In the genomic region with DNA sequence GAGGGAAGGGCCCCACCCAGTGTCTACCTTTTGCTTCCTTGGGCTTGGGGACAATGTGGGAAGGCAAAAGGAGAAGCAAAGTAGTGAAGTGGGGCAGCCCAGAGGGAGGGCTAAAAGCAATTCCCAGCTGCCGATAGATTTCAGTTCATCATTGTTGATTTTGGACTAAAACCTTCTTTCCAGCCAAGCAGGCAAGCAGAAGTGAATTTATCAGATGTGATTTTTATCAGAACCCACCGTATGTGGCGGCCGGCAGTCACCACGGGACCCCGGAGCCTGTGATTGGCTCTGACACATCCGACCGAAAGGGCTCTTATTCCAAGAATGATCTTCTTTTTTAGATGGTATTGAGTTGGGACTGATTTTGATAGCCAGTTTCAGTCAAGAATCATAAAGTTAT, we compare ENCODE assay signal across 18 cellular contexts.
DNase-seq lines count a peak whose midpoint lies in the region; ATAC-seq, FAIRE-seq and TF ChIP-seq lines count a peak whose summit lies in the region.
"Had no signal": no experiment of that assay in that cellular context is flagged by ENCODE, and none has a peak within 500 bp of the region (broad histone marks: within the 10 kb centered on the region; RNA-seq: fewer than 3 reads in every experiment).

No MANE protein-coding gene starts in this region.

- DNase-seq in mammary epithelial cell (no peak), breast epithelium (ENCODE audit: low spot score in 2 of 2) (no peak), astrocyte (ENCODE audit: low read depth) (no peak), neural progenitor cell (ENCODE audit: low spot score) (no peak), NK-92 (lab: John Stamatoyannopoulos, UW; ENCODE audit: unreplicated experiment) (no peak)
- DNase-seq: H9; NCI-H1048; NCI-H187; NCI-H2171; NCI-H524; NCI-H774; NK-92 treated with Interleukin-12 subunit alpha and Interleukin-12 subunit beta, amount 100 ng/mL, for 24 hours had no signal

- H3K9me3 ChIP-seq in mammary epithelial cell (replicated peaks; ENCODE audit: insufficient read depth, low read length) (no peaks in the 10 kb centered on the region), breast epithelium (no peaks in the 10 kb centered on the region), astrocyte (ENCODE audit: insufficient read depth, low read depth, low read length) (no peaks in the 10 kb centered on the region), neural progenitor cell (ENCODE audit: low read depth) (no peaks in the 10 kb centered on the region)

- H3K27ac ChIP-seq in mammary epithelial cell (ENCODE audit: insufficient read depth, low read depth, low read length) (no peak overlapping the region), breast epithelium (no peak overlapping the region), astrocyte (ENCODE audit: low read depth, low read length) (peak overlapping the region; percentile 36), neural progenitor cell (no peak overlapping the region)
- H3K27ac ChIP-seq: HL-60 had no signal

- H3K36me3 ChIP-seq in mammary epithelial cell (ENCODE audit: insufficient read depth, low read length): no peaks in the 10 kb centered on the region
- no peaks in the 10 kb centered on the region for H3K36me3 ChIP-seq in breast epithelium
- no peaks in the 10 kb centered on the region for H3K36me3 ChIP-seq in astrocyte (ENCODE audit: insufficient read depth, low read length)
- no peaks in the 10 kb centered on the region for H3K36me3 ChIP-seq in neural progenitor cell

- intact Hi-C loops in mammary epithelial cell (cut with micrococcal nuclease): no loop called here
- intact Hi-C loops in breast epithelium (cut with DNase I; ENCODE audit: low total_unique reads): no loop called here

- no TSS peak for BruUV-seq in mammary epithelial cell (replicated peaks; lab: Mats Ljungman, UMichigan)

- H4K20me1 ChIP-seq in mammary epithelial cell (ENCODE audit: insufficient read depth, low read length) (no peaks in the 10 kb centered on the region), astrocyte (ENCODE audit: insufficient read depth, low read length) (no peaks in the 10 kb centered on the region), neural progenitor cell (ENCODE audit: low read depth) (no peaks in the 10 kb centered on the region)

- H3K27me3 ChIP-seq in mammary epithelial cell (ENCODE audit: insufficient read depth, low read length) (no peaks in the 10 kb centered on the region), breast epithelium (no peaks in the 10 kb centered on the region), astrocyte (ENCODE audit: insufficient read depth, low read length) (no peaks in the 10 kb centered on the region), neural progenitor cell (no peaks in the 10 kb centered on the region)

- H3K36me3 Mint-ChIP-seq in astrocyte (ENCODE audit: low read depth, unreplicated experiment) (no peaks in the 10 kb centered on the region), neural progenitor cell (no peaks in the 10 kb centered on the region)

- peaks cover 29% of the 10 kb centered on the region for H3K4me1 ChIP-seq in mammary epithelial cell (ENCODE audit: insufficient read depth, low read length)
- no peaks in the 10 kb centered on the region for H3K4me1 ChIP-seq in breast epithelium
- peaks cover 15% of the 10 kb centered on the region for H3K4me1 ChIP-seq in astrocyte (ENCODE audit: insufficient read depth, low read length)
- peaks cover 26% of the 10 kb centered on the region for H3K4me1 ChIP-seq in neural progenitor cell

- H3K9ac ChIP-seq in mammary epithelial cell (ENCODE audit: insufficient read depth, low read length) (no peak overlapping the region), astrocyte (ENCODE audit: low read length) (no peak overlapping the region), neural progenitor cell (no peak overlapping the region)

- H3F3A ChIP-seq in neural progenitor cell (ENCODE audit: low read depth): peaks cover 14% of the 10 kb centered on the region

- ATAC-seq in HG03045 (IDR thresholded peaks at IDR 0.05; ENCODE audit: unreplicated experiment) (no peak), HG02885 (IDR thresholded peaks at IDR 0.05; ENCODE audit: poor library complexity, unreplicated experiment) (no peak)
- ATAC-seq: GM23338 had no signal

- TF ChIP-seq CTCF in mammary epithelial cell (conservative IDR thresholded peaks at IDR 0.05 in 1 of 2, IDR thresholded peaks at IDR 0.05 in 1 of 2; ENCODE audit: extremely low read depth in 1 of 2, insufficient read depth in 1 of 2, low read depth in 1 of 2, low read length in 2 of 2): no peak
- no peak for TF ChIP-seq CTCF in breast epithelium (IDR thresholded peaks at IDR 0.05)
- no peak for TF ChIP-seq CTCF in astrocyte (IDR thresholded peaks at IDR 0.05; ENCODE audit: insufficient read depth, low read depth, low read length)
- no peak for TF ChIP-seq CTCF in neural progenitor cell (IDR thresholded peaks at IDR 0.05)

- no peak for TF ChIP-seq POLR2A in breast epithelium (IDR thresholded peaks at IDR 0.05)

- CTCF ChIA-PET in mammary epithelial cell (lab: Charles Lee; ENCODE audit: low non-redundant PET): no interaction called here

- H3K9me3 Mint-ChIP-seq in astrocyte (ENCODE audit: unreplicated experiment) (peaks cover 3% of the 10 kb centered on the region), neural progenitor cell (peaks cover 2% of the 10 kb centered on the region)
- H3K9me3 Mint-ChIP-seq: GM23338, H9 had no signal

- H3K4me3 ChIP-seq in mammary epithelial cell (replicated peaks in 1 of 3; ENCODE audit: insufficient read depth in 1 of 3, low read depth in 2 of 3, low read length in 3 of 3): no peak overlapping the region
- H3K4me3 ChIP-seq in breast epithelium: no peak overlapping the region
- no peak overlapping the region for H3K4me3 ChIP-seq in astrocyte (ENCODE audit: insufficient read depth, low read depth, low read length)
- no peak overlapping the region for H3K4me3 ChIP-seq in neural progenitor cell
- H3K4me3 ChIP-seq: GM23338 had no signal

- H3K79me2 ChIP-seq in mammary epithelial cell (ENCODE audit: insufficient read depth, low read length): no peaks in the 10 kb centered on the region
- no peaks in the 10 kb centered on the region for H3K79me2 ChIP-seq in astrocyte (ENCODE audit: insufficient read depth, low read length)
- H3K79me2 ChIP-seq in neural progenitor cell (ENCODE audit: low read depth): no peaks in the 10 kb centered on the region

- H3K4me2 ChIP-seq in mammary epithelial cell (ENCODE audit: insufficient read depth, low read depth, low read length) (no peak overlapping the region), astrocyte (ENCODE audit: low read length) (peak overlapping the region; percentile 28), neural progenitor cell (peak overlapping the region; percentile 32)
- H3K4me2 ChIP-seq: GM23338 had no signal

- H3K4me3 Mint-ChIP-seq in astrocyte (ENCODE audit: unreplicated experiment): no peak overlapping the region
- no peak overlapping the region for H3K4me3 Mint-ChIP-seq in neural progenitor cell
- H3K4me3 Mint-ChIP-seq: GM23338, H9 had no signal

- WGBS in mammary epithelial cell (ENCODE audit: low coverage, missing lambda C conversion rate): 91% methylated on average over 8 of the region's 8 CpGs

- H3K27ac Mint-ChIP-seq in astrocyte (ENCODE audit: unreplicated experiment): no peak overlapping the region
- no peak overlapping the region for H3K27ac Mint-ChIP-seq in neural progenitor cell
- H3K27ac Mint-ChIP-seq: GM23338 had no signal

- H3K4me1 Mint-ChIP-seq in astrocyte (ENCODE audit: low read depth, unreplicated experiment) (peaks cover 5% of the 10 kb centered on the region), neural progenitor cell (peaks cover 26% of the 10 kb centered on the region)
- H3K4me1 Mint-ChIP-seq: H9 had no signal

- H2AFZ ChIP-seq in mammary epithelial cell (ENCODE audit: low read depth, low read length): peak overlapping the region; percentile 54
- peak overlapping the region; percentile 55 for H2AFZ ChIP-seq in astrocyte (ENCODE audit: low read depth, low read length)
- peak overlapping the region; percentile 50 for H2AFZ ChIP-seq in neural progenitor cell (replicated peaks)
- H2AFZ ChIP-seq: GM23338 had no signal

- in situ Hi-C loops in mammary epithelial cell (cut with MboI; ENCODE audit: low sequenced_read_pairs in 2 of 2): no loop called here

- no peak for FAIRE-seq in astrocyte (lab: Jason Lieb, UNC)
- FAIRE-seq: D721Med, GM18507 had no signal

- dilution Hi-C loops in mammary epithelial cell (cut with HindIII; ENCODE audit: low sequenced_read_pairs): no loop called here

- H3K27me3 Mint-ChIP-seq in astrocyte (ENCODE audit: low read depth, unreplicated experiment) (no peaks in the 10 kb centered on the region), neural progenitor cell (ENCODE audit: insufficient read depth, low read depth) (peaks cover 18% of the 10 kb centered on the region)
